13 cellular contexts compared by ENCODE assay signal in genomic region chr9:99073347-99073746, GRCh38. TPM values are rescaled to one million over a fixed set of nuclear protein-coding genes. Genes with fewer than 3 reads are reported as not detected.
DNase-seq lines count a peak whose midpoint lies in the region; ATAC-seq and TF ChIP-seq lines count a peak whose summit lies in the region.
"Had no signal": no experiment of that assay in that cellular context is flagged by ENCODE, and none has a peak within 500 bp of the region (broad histone marks: within the 10 kb centered on the region; RNA-seq: fewer than 3 reads in every experiment).

No MANE protein-coding gene starts in this region.

- TF ChIP-seq POLR2A in gastroesophageal sphincter (IDR thresholded peaks at IDR 0.05): no peak

- WGBS in gastroesophageal sphincter (ENCODE audit: low coverage in 1 of 2), 2 donors: 40 to 66% methylated on average over 2 of the region's 2 CpGs

- TF ChIP-seq EP300 in gastroesophageal sphincter (IDR thresholded peaks at IDR 0.05): no peak

- H3K27ac Mint-ChIP-seq in T-cell: peak overlapping the region; percentile 0 to 2
- H3K27ac Mint-ChIP-seq in HFFc6: no peak overlapping the region
- H3K27ac Mint-ChIP-seq: B cell had no signal

- no peaks in the 10 kb centered on the region for H3K9me3 ChIP-seq in gastroesophageal sphincter
- H3K9me3 ChIP-seq: BLaER1 treated with 17β-estradiol and CSF1 and Interleukin-3, amounts not matched to agents 10 nM and 100 nM; Caco-2; HAP-1 had no signal

- peak overlapping the region in 1 of 4 donors; percentile 9 for H3K27ac ChIP-seq in gastroesophageal sphincter
- H3K27ac ChIP-seq: BLaER1 treated with 17β-estradiol and CSF1 and Interleukin-3, amounts not matched to agents 10 nM and 100 nM; GM23248 had no signal

- DNase-seq in T-cell: no peak
- DNase-seq in astrocyte of the spinal cord (ENCODE audit: low read depth, low spot score): peak; percentile 38
- DNase-seq in HFFc6: no peak
- no peak for DNase-seq in stimulated activated CD4-positive, alpha-beta T cell treated with anti-CD3 and anti-CD28 coated beads, Interleukin-12 subunit alpha, Interleukin-12 subunit beta, amount 100 ng/mL, for 4 hours
- no peak for DNase-seq in NCI-H69 (lab: John Stamatoyannopoulos, UW)
- DNase-seq: Caco-2; CD8-positive, alpha-beta memory T cell; GM23248; IMR-90 had no signal

- H3K4me1 Mint-ChIP-seq in T-cell: peaks cover 58 to 72% (median 72%) of the 10 kb centered on the region in 3 donors
- H3K4me1 Mint-ChIP-seq in HFFc6 (ENCODE audit: low read depth): peaks cover 45% of the 10 kb centered on the region

- H3K4me3 ChIP-seq in astrocyte of the spinal cord (ENCODE audit: low read depth, low read length) (no peak overlapping the region), gastroesophageal sphincter (no peak overlapping the region)
- H3K4me3 ChIP-seq: BLaER1 treated with 17β-estradiol and CSF1 and Interleukin-3, amounts not matched to agents 10 nM and 100 nM; GM23248; HAP-1 had no signal

- H3K9me3 Mint-ChIP-seq in T-cell: no peaks in the 10 kb centered on the region
- no peaks in the 10 kb centered on the region for H3K9me3 Mint-ChIP-seq in HFFc6
- H3K9me3 Mint-ChIP-seq: CD8-positive, alpha-beta memory T cell had no signal

- in situ Hi-C loops in astrocyte of the spinal cord (cut with HindIII; ENCODE audit: low sequenced_read_pairs): no loop called here

- H3K36me3 ChIP-seq in gastroesophageal sphincter: peaks cover 0 to 28% of the 10 kb centered on the region in 2 donors
- H3K36me3 ChIP-seq: BLaER1 treated with 17β-estradiol and CSF1 and Interleukin-3, amounts not matched to agents 10 nM and 100 nM; HAP-1 had no signal

- peaks cover 0 to 16% (median 2%) of the 10 kb centered on the region in 3 donors for H3K4me1 ChIP-seq in gastroesophageal sphincter
- H3K4me1 ChIP-seq: Caco-2, HAP-1 had no signal

- CTCF ChIA-PET in T-cell (lab: Charles Lee): no interaction called here

- no peaks in the 10 kb centered on the region for H3K36me3 Mint-ChIP-seq in T-cell
- no peaks in the 10 kb centered on the region for H3K36me3 Mint-ChIP-seq in HFFc6 (ENCODE audit: low read depth)

- H3K4me3 Mint-ChIP-seq in T-cell (no peak overlapping the region), HFFc6 (no peak overlapping the region)
- H3K4me3 Mint-ChIP-seq: B cell; CD8-positive, alpha-beta memory T cell had no signal

- TF ChIP-seq CTCF in astrocyte of the spinal cord (IDR thresholded peaks at IDR 0.05; ENCODE audit: low read depth, low read length): no peak
- no peak for TF ChIP-seq CTCF in gastroesophageal sphincter (IDR thresholded peaks at IDR 0.05)
- TF ChIP-seq CTCF in HFFc6 (IDR thresholded peaks at IDR 0.05): no peak

- ATAC-seq in T-cell (replicated peaks in 1 of 4) (no peak), gastroesophageal sphincter (peak; percentile 62)

- H3K27me3 Mint-ChIP-seq in T-cell (no peaks in the 10 kb centered on the region), HFFc6 (ENCODE audit: insufficient read depth) (no peaks in the 10 kb centered on the region; the same call in 1 of the 2 replicates)
- H3K27me3 Mint-ChIP-seq: B cell; CD8-positive, alpha-beta memory T cell had no signal

- POLR2A ChIA-PET in T-cell (lab: Charles Lee): no interaction called here

- H3K27me3 ChIP-seq in gastroesophageal sphincter: no peaks in the 10 kb centered on the region
- H3K27me3 ChIP-seq: BLaER1 treated with 17β-estradiol and CSF1 and Interleukin-3, amounts not matched to agents 10 nM and 100 nM had no signal

RNA-seq across cellular contexts. Expression of gene TGFBR1, which starts 31.6 kb away (rescaled TPM):
- total RNA-seq in T-cell (10 to 100 TPM; 22.3 to 36.9 (median 31.7) TPM), gastroesophageal sphincter (10 to 100 TPM; 37.0 to 65.8 (median 48.8) TPM)
- 10 to 100 TPM; 28.8 to 39.1 (median 32.7) TPM for total RNA-seq in HFFc6 (2021; fragmentation: NEBNext Ultra II Directional; extraction: Animal tissue kit (Norgen Biotek cat#: 25700))
